Comparison of ENCODE assay signal across 1 cellular context in genomic region chr3:52458031-52458760, GRCh38.
TF ChIP-seq lines count a peak whose summit lies in the region.

No MANE protein-coding gene starts in this region.

TF ChIP-seq in WTC11, 78 proteins besides CTCF, POLR2A, EP300 and RAD21 (continued from another document):
- no peak for TF ChIP-seq AR (CRISPR knock-in tag; IDR thresholded peaks at IDR 0.05)
- TF ChIP-seq ZNF423 (CRISPR knock-in tag; IDR thresholded peaks at IDR 0.05), result no peak
- no peak for TF ChIP-seq ZNF263 (CRISPR knock-in tag; IDR thresholded peaks at IDR 0.05; ENCODE audit: low read depth)
- no peak for TF ChIP-seq HMGA2 (CRISPR knock-in tag; IDR thresholded peaks at IDR 0.05)
- no peak for TF ChIP-seq RORB (CRISPR knock-in tag; IDR thresholded peaks at IDR 0.05)
- TF ChIP-seq FOXJ3 (CRISPR knock-in tag; IDR thresholded peaks at IDR 0.05; ENCODE audit: borderline replicate concordance), result no peak
- TF ChIP-seq ATF1 (CRISPR knock-in tag; IDR thresholded peaks at IDR 0.05), result no peak
- TF ChIP-seq GRHL2 (CRISPR knock-in tag; IDR thresholded peaks at IDR 0.05; ENCODE audit: insufficient replicate concordance, severe bottlenecking), result no peak
- TF ChIP-seq ZNF425 (CRISPR knock-in tag; conservative IDR thresholded peaks at IDR 0.05), result no peak
- no peak for TF ChIP-seq NR2C2 (CRISPR knock-in tag; IDR thresholded peaks at IDR 0.05)
- TF ChIP-seq ZNF512 (CRISPR knock-in tag; IDR thresholded peaks at IDR 0.05; ENCODE audit: borderline replicate concordance), result no peak
